In the genomic region with DNA sequence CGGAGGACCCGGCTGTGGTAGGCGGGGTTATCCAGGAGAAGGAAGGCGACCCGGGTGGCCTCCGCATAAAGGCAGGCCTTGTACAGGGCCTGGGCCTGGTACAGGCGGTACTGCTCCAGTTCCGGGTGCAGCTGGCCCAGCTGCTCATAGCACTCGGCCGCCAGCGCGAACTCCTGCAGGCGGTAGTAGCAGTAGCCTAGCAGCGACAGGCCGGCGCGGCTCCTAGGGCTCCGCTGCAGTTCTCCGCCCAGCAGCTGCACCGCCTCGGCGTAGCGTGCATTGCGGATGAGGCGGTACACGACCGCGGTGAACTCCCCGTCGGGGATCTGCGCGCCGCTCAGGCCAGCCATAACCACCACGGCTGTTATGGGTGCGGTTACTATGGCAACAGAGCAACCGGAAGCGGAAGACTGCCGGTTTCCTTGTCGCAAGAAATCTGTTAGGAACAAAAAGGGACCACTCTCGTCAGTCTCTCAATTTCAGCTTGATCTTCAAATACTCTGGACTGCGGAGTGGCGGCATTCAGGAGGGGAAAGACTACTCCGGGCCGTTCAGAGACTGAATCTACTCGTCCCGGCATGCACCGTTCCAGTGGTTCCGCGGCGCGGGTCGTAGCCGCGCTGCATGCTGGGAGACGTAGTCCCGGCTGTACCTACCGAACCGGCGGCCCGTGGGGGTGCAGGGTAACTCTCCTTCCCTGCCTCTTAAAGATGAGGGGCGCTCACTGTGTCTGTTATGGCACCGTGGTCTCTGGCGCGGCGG, we compare ENCODE assay signal across 1 cellular context.
A peak's percentile ranks its signal among the peaks of the same experiment; 100 is the strongest.
TF ChIP-seq lines count a peak whose summit lies in the region.

No MANE protein-coding gene starts in this region.

TF ChIP-seq in HepG2, 621 proteins besides CTCF, POLR2A, EP300 and RAD21 (continued from another document and continues in another):
- TF ChIP-seq, protein P1, sequence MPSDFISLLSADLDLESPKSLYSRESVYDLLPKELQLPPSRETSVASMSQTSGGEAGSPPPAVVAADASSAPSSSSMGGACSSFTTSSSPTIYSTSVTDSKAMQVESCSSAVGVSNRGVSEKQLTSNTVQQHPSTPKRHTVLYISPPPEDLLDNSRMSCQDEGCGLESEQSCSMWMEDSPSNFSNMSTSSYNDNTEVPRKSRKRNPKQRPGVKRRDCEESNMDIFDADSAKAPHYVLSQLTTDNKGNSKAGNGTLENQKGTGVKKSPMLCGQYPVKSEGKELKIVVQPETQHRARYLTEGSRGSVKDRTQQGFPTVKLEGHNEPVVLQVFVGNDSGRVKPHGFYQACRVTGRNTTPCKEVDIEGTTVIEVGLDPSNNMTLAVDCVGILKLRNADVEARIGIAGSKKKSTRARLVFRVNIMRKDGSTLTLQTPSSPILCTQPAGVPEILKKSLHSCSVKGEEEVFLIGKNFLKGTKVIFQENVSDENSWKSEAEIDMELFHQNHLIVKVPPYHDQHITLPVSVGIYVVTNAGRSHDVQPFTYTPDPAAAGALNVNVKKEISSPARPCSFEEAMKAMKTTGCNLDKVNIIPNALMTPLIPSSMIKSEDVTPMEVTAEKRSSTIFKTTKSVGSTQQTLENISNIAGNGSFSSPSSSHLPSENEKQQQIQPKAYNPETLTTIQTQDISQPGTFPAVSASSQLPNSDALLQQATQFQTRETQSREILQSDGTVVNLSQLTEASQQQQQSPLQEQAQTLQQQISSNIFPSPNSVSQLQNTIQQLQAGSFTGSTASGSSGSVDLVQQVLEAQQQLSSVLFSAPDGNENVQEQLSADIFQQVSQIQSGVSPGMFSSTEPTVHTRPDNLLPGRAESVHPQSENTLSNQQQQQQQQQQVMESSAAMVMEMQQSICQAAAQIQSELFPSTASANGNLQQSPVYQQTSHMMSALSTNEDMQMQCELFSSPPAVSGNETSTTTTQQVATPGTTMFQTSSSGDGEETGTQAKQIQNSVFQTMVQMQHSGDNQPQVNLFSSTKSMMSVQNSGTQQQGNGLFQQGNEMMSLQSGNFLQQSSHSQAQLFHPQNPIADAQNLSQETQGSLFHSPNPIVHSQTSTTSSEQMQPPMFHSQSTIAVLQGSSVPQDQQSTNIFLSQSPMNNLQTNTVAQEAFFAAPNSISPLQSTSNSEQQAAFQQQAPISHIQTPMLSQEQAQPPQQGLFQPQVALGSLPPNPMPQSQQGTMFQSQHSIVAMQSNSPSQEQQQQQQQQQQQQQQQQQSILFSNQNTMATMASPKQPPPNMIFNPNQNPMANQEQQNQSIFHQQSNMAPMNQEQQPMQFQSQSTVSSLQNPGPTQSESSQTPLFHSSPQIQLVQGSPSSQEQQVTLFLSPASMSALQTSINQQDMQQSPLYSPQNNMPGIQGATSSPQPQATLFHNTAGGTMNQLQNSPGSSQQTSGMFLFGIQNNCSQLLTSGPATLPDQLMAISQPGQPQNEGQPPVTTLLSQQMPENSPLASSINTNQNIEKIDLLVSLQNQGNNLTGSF (CRISPR knock-in tag; IDR thresholded peaks at IDR 0.05) = 0 out of 2 replicates have a peak, but pooled peaks have one; percentile 31
- TF ChIP-seq REPIN1 (CRISPR knock-in tag; IDR thresholded peaks at IDR 0.05; ENCODE audit: borderline replicate concordance, low read depth) = peak; percentile 32; the same call in 1 of the 2 replicates
- TF ChIP-seq ZNF580 (CRISPR knock-in tag; IDR thresholded peaks at IDR 0.05; ENCODE audit: borderline replicate concordance, low read depth) = peak; percentile 63; the same call in 1 of the 2 replicates
- no peak for TF ChIP-seq NR3C1 (CRISPR knock-in tag; IDR thresholded peaks at IDR 0.05)
- peak; percentile 31 for TF ChIP-seq IKZF4 (CRISPR knock-in tag; IDR thresholded peaks at IDR 0.05; ENCODE audit: borderline replicate concordance, low read depth, not compliant biosample characterization)
- TF ChIP-seq ZBTB1 (CRISPR knock-in tag; IDR thresholded peaks at IDR 0.05; ENCODE audit: borderline replicate concordance) = no peak
- peak; percentile 50; the same call in 1 of the 2 replicates for TF ChIP-seq PITX1 (CRISPR knock-in tag; IDR thresholded peaks at IDR 0.05)
- no peak for TF ChIP-seq AGO1 (IDR thresholded peaks at IDR 0.05; ENCODE audit: low read depth, low read length, poor library complexity, severe bottlenecking)
- peak; percentile 88 for TF ChIP-seq HCFC1 (IDR thresholded peaks at IDR 0.05; ENCODE audit: low read depth, low read length)
- TF ChIP-seq U2AF2 (IDR thresholded peaks at IDR 0.05; ENCODE audit: low read depth, low read length) = no peak
- 0 out of 2 replicates have a peak, but pooled peaks have one; percentile 13 for TF ChIP-seq ZSCAN25 (CRISPR knock-in tag; IDR thresholded peaks at IDR 0.05)
- no peak for TF ChIP-seq CHD4 (IDR thresholded peaks at IDR 0.05; ENCODE audit: borderline replicate concordance, low read length)
- TF ChIP-seq MTA1 (CRISPR knock-in tag; IDR thresholded peaks at IDR 0.05; ENCODE audit: borderline replicate concordance) = peak; percentile 15; the same call in 1 of the 2 replicates
- TF ChIP-seq NFKB2 (CRISPR knock-in tag; IDR thresholded peaks at IDR 0.05; ENCODE audit: borderline replicate concordance) = peak; percentile 68; the same call in 1 of the 2 replicates
- peak; percentile 79; the same call in 1 of the 2 replicates for TF ChIP-seq BRF2 (CRISPR knock-in tag; IDR thresholded peaks at IDR 0.05)
- no peak for TF ChIP-seq ZNF713 (CRISPR knock-in tag; IDR thresholded peaks at IDR 0.05)
- TF ChIP-seq, protein P2, sequence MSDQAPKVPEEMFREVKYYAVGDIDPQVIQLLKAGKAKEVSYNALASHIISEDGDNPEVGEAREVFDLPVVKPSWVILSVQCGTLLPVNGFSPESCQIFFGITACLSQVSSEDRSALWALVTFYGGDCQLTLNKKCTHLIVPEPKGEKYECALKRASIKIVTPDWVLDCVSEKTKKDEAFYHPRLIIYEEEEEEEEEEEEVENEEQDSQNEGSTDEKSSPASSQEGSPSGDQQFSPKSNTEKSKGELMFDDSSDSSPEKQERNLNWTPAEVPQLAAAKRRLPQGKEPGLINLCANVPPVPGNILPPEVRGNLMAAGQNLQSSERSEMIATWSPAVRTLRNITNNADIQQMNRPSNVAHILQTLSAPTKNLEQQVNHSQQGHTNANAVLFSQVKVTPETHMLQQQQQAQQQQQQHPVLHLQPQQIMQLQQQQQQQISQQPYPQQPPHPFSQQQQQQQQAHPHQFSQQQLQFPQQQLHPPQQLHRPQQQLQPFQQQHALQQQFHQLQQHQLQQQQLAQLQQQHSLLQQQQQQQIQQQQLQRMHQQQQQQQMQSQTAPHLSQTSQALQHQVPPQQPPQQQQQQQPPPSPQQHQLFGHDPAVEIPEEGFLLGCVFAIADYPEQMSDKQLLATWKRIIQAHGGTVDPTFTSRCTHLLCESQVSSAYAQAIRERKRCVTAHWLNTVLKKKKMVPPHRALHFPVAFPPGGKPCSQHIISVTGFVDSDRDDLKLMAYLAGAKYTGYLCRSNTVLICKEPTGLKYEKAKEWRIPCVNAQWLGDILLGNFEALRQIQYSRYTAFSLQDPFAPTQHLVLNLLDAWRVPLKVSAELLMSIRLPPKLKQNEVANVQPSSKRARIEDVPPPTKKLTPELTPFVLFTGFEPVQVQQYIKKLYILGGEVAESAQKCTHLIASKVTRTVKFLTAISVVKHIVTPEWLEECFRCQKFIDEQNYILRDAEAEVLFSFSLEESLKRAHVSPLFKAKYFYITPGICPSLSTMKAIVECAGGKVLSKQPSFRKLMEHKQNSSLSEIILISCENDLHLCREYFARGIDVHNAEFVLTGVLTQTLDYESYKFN (CRISPR knock-in tag; conservative IDR thresholded peaks at IDR 0.05) = 0 out of 2 replicates have a peak, but pooled peaks have one; percentile 10
- TF ChIP-seq SP4 (CRISPR knock-in tag; IDR thresholded peaks at IDR 0.05) = peak; percentile 79
- TF ChIP-seq ZNF572 (CRISPR knock-in tag; IDR thresholded peaks at IDR 0.05) = 0 out of 2 replicates have a peak, but pooled peaks have one; percentile 76
- TF ChIP-seq MEF2D (CRISPR knock-in tag; IDR thresholded peaks at IDR 0.05) = peak; percentile 63; the same call in 1 of the 2 replicates
- TF ChIP-seq KDM6A (CRISPR knock-in tag; IDR thresholded peaks at IDR 0.05; ENCODE audit: low read depth) = no peak
- no peak for TF ChIP-seq ZNF558 (CRISPR knock-in tag; IDR thresholded peaks at IDR 0.05; ENCODE audit: borderline replicate concordance)
- TF ChIP-seq NR2F6 (IDR thresholded peaks at IDR 0.05) = no peak
- no peak for TF ChIP-seq NR2F6 (CRISPR knock-in tag; IDR thresholded peaks at IDR 0.05)
- no peak for TF ChIP-seq ZNF33A (CRISPR knock-in tag; IDR thresholded peaks at IDR 0.05; ENCODE audit: borderline replicate concordance)
- TF ChIP-seq ZMYM4 (CRISPR knock-in tag; IDR thresholded peaks at IDR 0.05) = peak; percentile 75; the same call in 1 of the 2 replicates
- no peak for TF ChIP-seq ZNF207 (IDR thresholded peaks at IDR 0.05; ENCODE audit: borderline replicate concordance)
- TF ChIP-seq, protein P3, sequence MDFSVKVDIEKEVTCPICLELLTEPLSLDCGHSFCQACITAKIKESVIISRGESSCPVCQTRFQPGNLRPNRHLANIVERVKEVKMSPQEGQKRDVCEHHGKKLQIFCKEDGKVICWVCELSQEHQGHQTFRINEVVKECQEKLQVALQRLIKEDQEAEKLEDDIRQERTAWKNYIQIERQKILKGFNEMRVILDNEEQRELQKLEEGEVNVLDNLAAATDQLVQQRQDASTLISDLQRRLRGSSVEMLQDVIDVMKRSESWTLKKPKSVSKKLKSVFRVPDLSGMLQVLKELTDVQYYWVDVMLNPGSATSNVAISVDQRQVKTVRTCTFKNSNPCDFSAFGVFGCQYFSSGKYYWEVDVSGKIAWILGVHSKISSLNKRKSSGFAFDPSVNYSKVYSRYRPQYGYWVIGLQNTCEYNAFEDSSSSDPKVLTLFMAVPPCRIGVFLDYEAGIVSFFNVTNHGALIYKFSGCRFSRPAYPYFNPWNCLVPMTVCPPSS (IDR thresholded peaks at IDR 0.05) = no peak
- TF ChIP-seq FOXP4 (CRISPR knock-in tag; IDR thresholded peaks at IDR 0.05) = peak; percentile 14; the same call in 1 of the 2 replicates
- peak; percentile 88 for TF ChIP-seq ZNF709 (CRISPR knock-in tag; IDR thresholded peaks at IDR 0.05)
- TF ChIP-seq EED (CRISPR knock-in tag; IDR thresholded peaks at IDR 0.05) = peak; percentile 76; the same call in 1 of the 2 replicates
- TF ChIP-seq ZNF614 (CRISPR knock-in tag; IDR thresholded peaks at IDR 0.05; ENCODE audit: borderline replicate concordance) = no peak; the same call in 1 of the 2 replicates
- no peak for TF ChIP-seq ZNF724P (CRISPR knock-in tag; IDR thresholded peaks at IDR 0.05; ENCODE audit: borderline replicate concordance)
- TF ChIP-seq ERF (CRISPR knock-in tag; IDR thresholded peaks at IDR 0.05) = peak; percentile 19; the same call in 1 of the 2 replicates
- TF ChIP-seq ONECUT2 (CRISPR knock-in tag; IDR thresholded peaks at IDR 0.05) = no peak
- TF ChIP-seq MAZ (IDR thresholded peaks at IDR 0.05; ENCODE audit: borderline replicate concordance, low read depth, low read length) = no peak; the same call in 1 of the 2 replicates
- TF ChIP-seq MAZ (CRISPR knock-in tag; IDR thresholded peaks at IDR 0.05; ENCODE audit: low read depth) = peak; percentile 71
- no peak for TF ChIP-seq ATM (IDR thresholded peaks at IDR 0.05; ENCODE audit: borderline replicate concordance)
- TF ChIP-seq, protein P4, sequence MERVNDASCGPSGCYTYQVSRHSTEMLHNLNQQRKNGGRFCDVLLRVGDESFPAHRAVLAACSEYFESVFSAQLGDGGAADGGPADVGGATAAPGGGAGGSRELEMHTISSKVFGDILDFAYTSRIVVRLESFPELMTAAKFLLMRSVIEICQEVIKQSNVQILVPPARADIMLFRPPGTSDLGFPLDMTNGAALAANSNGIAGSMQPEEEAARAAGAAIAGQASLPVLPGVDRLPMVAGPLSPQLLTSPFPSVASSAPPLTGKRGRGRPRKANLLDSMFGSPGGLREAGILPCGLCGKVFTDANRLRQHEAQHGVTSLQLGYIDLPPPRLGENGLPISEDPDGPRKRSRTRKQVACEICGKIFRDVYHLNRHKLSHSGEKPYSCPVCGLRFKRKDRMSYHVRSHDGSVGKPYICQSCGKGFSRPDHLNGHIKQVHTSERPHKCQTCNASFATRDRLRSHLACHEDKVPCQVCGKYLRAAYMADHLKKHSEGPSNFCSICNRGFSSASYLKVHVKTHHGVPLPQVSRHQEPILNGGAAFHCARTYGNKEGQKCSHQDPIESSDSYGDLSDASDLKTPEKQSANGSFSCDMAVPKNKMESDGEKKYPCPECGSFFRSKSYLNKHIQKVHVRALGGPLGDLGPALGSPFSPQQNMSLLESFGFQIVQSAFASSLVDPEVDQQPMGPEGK (CRISPR knock-in tag; IDR thresholded peaks at IDR 0.05) = peak; percentile 72; the same call in 1 of the 2 replicates
- TF ChIP-seq SAP130 (CRISPR knock-in tag; IDR thresholded peaks at IDR 0.05; ENCODE audit: low read depth) = peak; percentile 96
- TF ChIP-seq GABPB1 (CRISPR knock-in tag; IDR thresholded peaks at IDR 0.05) = peak; percentile 97
- TF ChIP-seq PCBP1 (IDR thresholded peaks at IDR 0.05; ENCODE audit: borderline replicate concordance, low read depth, low read length) = peak; percentile 84; the same call in 1 of the 2 replicates
- 0 out of 2 replicates have a peak, but pooled peaks have one; percentile 27 for TF ChIP-seq NPAS2 (CRISPR knock-in tag; IDR thresholded peaks at IDR 0.05; ENCODE audit: borderline replicate concordance)
- peak; percentile 14; the same call in 1 of the 2 replicates for TF ChIP-seq ZNF263 (CRISPR knock-in tag; IDR thresholded peaks at IDR 0.05)
